In genomic region chr10:88162852-88163251, GRCh38 we compare ENCODE assay signal across 21 cellular contexts.
DNase-seq lines count a peak whose midpoint lies in the region; ATAC-seq, FAIRE-seq and TF ChIP-seq lines count a peak whose summit lies in the region.
"Had no signal": no experiment of that assay in that cellular context is flagged by ENCODE, and none has a peak within 500 bp of the region (broad histone marks: within the 10 kb centered on the region; RNA-seq: fewer than 3 reads in every experiment).

No MANE protein-coding gene starts in this region.

- H2AFZ ChIP-seq in IMR-90 (replicated peaks; ENCODE audit: low read length, poor library complexity) (peak overlapping the region; percentile 8), endothelial cell of umbilical vein (ENCODE audit: low read depth, low read length) (peak overlapping the region; percentile 66)

- 0 out of 2 replicates have a peak overlapping the region, but pooled peaks have one; percentile 14 for H4K91ac ChIP-seq in IMR-90 (ENCODE audit: insufficient read depth, low read depth, low read length)

- ATAC-seq in IMR-90 (ENCODE audit: low read depth) = no peak
- no peak for ATAC-seq in GM21825 (IDR thresholded peaks at IDR 0.05; ENCODE audit: unreplicated experiment)
- no peak for ATAC-seq in HG02798 (IDR thresholded peaks at IDR 0.05; ENCODE audit: poor library complexity, unreplicated experiment)
- ATAC-seq: CD8-positive, alpha-beta T cell; T-helper 17 cell had no signal

- no TSS peak for BruUV-seq in IMR-90 (replicated peaks; lab: Mats Ljungman, UMichigan)
- BruUV-seq in endothelial cell of umbilical vein (replicated peaks; lab: Mats Ljungman, UMichigan) = no TSS peak

- H2AK5ac ChIP-seq in IMR-90 (ENCODE audit: low read depth, low read length) = 0 out of 2 replicates have a peak overlapping the region, but pooled peaks have one; percentile 8

- no peak for TF ChIP-seq RAD21 in IMR-90 (IDR thresholded peaks at IDR 0.05; ENCODE audit: low read length)

- H3K23ac ChIP-seq in IMR-90 (ENCODE audit: low read depth, low read length) = no peak overlapping the region

- H3K36me3 ChIP-seq in IMR-90 (ENCODE audit: control insufficient read depth, insufficient read depth, low read length) (no peaks in the 10 kb centered on the region), endothelial cell of umbilical vein (ENCODE audit: control insufficient read depth in 2 of 2, extremely low read depth in 1 of 2, insufficient read depth in 2 of 2, low read length in 2 of 2) (no peaks in the 10 kb centered on the region)
- H3K36me3 ChIP-seq: BE2C had no signal

- H3K9me1 ChIP-seq in IMR-90 (ENCODE audit: insufficient read depth, low read length) = peaks cover 9% of the 10 kb centered on the region
- no peaks in the 10 kb centered on the region for H3K9me1 ChIP-seq in endothelial cell of umbilical vein (replicated peaks; ENCODE audit: control insufficient read depth, extremely low read depth, insufficient read depth, low read length)

- CTCF ChIA-PET in IMR-90 (lab: Yijun Ruan, JAX) (no interaction called here), endothelial cell of umbilical vein (lab: Charles Lee) (interaction anchor here (1.3 kb wide), 1 partner anchor 226 kb away, joined by 5 read pairs; no protein-coding TSS in a partner anchor)

- no peaks in the 10 kb centered on the region for H4K20me1 ChIP-seq in IMR-90 (ENCODE audit: insufficient read depth, low read length)
- H4K20me1 ChIP-seq in endothelial cell of umbilical vein (replicated peaks; ENCODE audit: control insufficient read depth, extremely low read depth, insufficient read depth, low read length) = no peaks in the 10 kb centered on the region

- H3K18ac ChIP-seq in IMR-90 (ENCODE audit: low read depth, low read length) = no peak overlapping the region

- FAIRE-seq in GM12892 (lab: Jason Lieb, UNC) = peak; percentile 40
- peak; percentile 63 for FAIRE-seq in endothelial cell of umbilical vein (lab: Jason Lieb, UNC)
- FAIRE-seq: D721Med, RCC 7860 had no signal

- H3K9me3 ChIP-seq in IMR-90 (ENCODE audit: control insufficient read depth, insufficient read depth, low read length) (no peaks in the 10 kb centered on the region), endothelial cell of umbilical vein (replicated peaks; ENCODE audit: control insufficient read depth, insufficient read depth, low read length) (no peaks in the 10 kb centered on the region)
- H3K9me3 ChIP-seq: BE2C had no signal

- peaks cover 8% of the 10 kb centered on the region for H3K4me1 ChIP-seq in IMR-90 (ENCODE audit: control insufficient read depth, insufficient read depth, low read length)
- peaks cover 33% of the 10 kb centered on the region for H3K4me1 ChIP-seq in endothelial cell of umbilical vein (ENCODE audit: control insufficient read depth, extremely low read depth, insufficient read depth, low read length)

- H2AK9ac ChIP-seq in IMR-90 (replicated peaks; ENCODE audit: low read depth, low read length, poor library complexity) = no peak overlapping the region

- H2BK15ac ChIP-seq in IMR-90 (ENCODE audit: low read depth, low read length) = no peak overlapping the region

- H3K79me1 ChIP-seq in IMR-90 (ENCODE audit: low read depth in 1 of 2, low read length in 2 of 2) = peaks cover 0 to 4% of the 10 kb centered on the region in 2 experiments; a peak in 1 of 4 replicates

- H3K4me2 ChIP-seq in IMR-90 (ENCODE audit: low read depth, low read length) (no peak overlapping the region), endothelial cell of umbilical vein (ENCODE audit: insufficient read depth, low read length) (peak overlapping the region; percentile 58)

- no peaks in the 10 kb centered on the region for H3K27me3 ChIP-seq in IMR-90 (ENCODE audit: control insufficient read depth, insufficient read depth, low read length)
- no peaks in the 10 kb centered on the region for H3K27me3 ChIP-seq in endothelial cell of umbilical vein (ENCODE audit: control insufficient read depth in 2 of 2, insufficient read depth in 2 of 2, low read length in 2 of 2)
- H3K27me3 ChIP-seq: BE2C had no signal

- H2BK120ac ChIP-seq in IMR-90 (ENCODE audit: low read depth, low read length) = no peak overlapping the region

- H2BK5ac ChIP-seq in IMR-90 (ENCODE audit: low read depth, low read length, poor library complexity, severe bottlenecking) = no peak overlapping the region

- no peak overlapping the region for H3K56ac ChIP-seq in IMR-90 (ENCODE audit: extremely low read depth, insufficient read depth, low read length)

- no peak for TF ChIP-seq CTCF in IMR-90 (conservative IDR thresholded peaks at IDR 0.05; ENCODE audit: low read depth, low read length)
- no peak for TF ChIP-seq CTCF in endothelial cell of umbilical vein (IDR thresholded peaks at IDR 0.05; ENCODE audit: extremely low read depth in 1 of 2, insufficient read depth in 1 of 2, low read depth in 1 of 2, low read length in 2 of 2)

- no peak overlapping the region for H3K4ac ChIP-seq in IMR-90 (ENCODE audit: low read depth, low read length)

- intact Hi-C loops in IMR-90 (cut with micrococcal nuclease) (loop anchor here (1.0 kb wide), 1 partner anchor 14 kb away; no protein-coding TSS in a partner anchor), endothelial cell of umbilical vein (cut with micrococcal nuclease) (no loop called here)

- H3K4me3 ChIP-seq in IMR-90 (ENCODE audit: insufficient read depth, low read depth, low read length) (no peak overlapping the region), endothelial cell of umbilical vein (replicated peaks in 1 of 3; ENCODE audit: insufficient read depth in 1 of 3, low read depth in 1 of 3, low read length in 3 of 3) (no peak overlapping the region)

- dilution Hi-C loops in IMR-90 (cut with HindIII; ENCODE audit: low sequenced_read_pairs, unreplicated experiment) = no loop called here
- dilution Hi-C loops in endothelial cell of umbilical vein (cut with MboI; ENCODE audit: extremely low pct_ligation_motif_present, low sequenced_read_pairs) = no loop called here

- in situ Hi-C loops in IMR-90 (cut with MboI; ENCODE audit: low sequenced_read_pairs) = no loop called here

- H3K9ac ChIP-seq in IMR-90 (ENCODE audit: low read depth, low read length) = no peak overlapping the region
- H3K9ac ChIP-seq in endothelial cell of umbilical vein (replicated peaks; ENCODE audit: extremely low read depth, insufficient read depth, low read length) = no peak overlapping the region

- peak; percentile 41 for DNase-seq in CD1c-positive myeloid dendritic cell (ENCODE audit: extremely low spot score)
- DNase-seq in GM12892 (ENCODE audit: insufficient read length) = no peak
- DNase-seq in IMR-90 = no peak
- peak; percentile 33 for DNase-seq in endothelial cell of umbilical vein (ENCODE audit: low read depth, low spot score)
- no peak for DNase-seq in hypothalamus (lab: John Stamatoyannopoulos, UW)
- DNase-seq in A172 (ENCODE audit: low spot score) = no peak
- DNase-seq: BE2C; CD8-positive, alpha-beta T cell; DND-41; GF-D8; HFFc6; Kasumi-1; NCI-H1048; NCI-H146; NCI-H2107; SIG-M5; T-helper 17 cell had no signal

- 0 out of 2 replicates have a peak overlapping the region, but pooled peaks have one; percentile 13 for H3K14ac ChIP-seq in IMR-90 (replicated peaks; ENCODE audit: low read depth, low read length)

- no peaks in the 10 kb centered on the region for H3K79me2 ChIP-seq in endothelial cell of umbilical vein (ENCODE audit: control insufficient read depth, insufficient read depth, low read length)

- no CpG with 5 or more reads among the region's 1 CpG for WGBS in IMR-90 (ENCODE audit: extremely low coverage in 2 of 2, insufficient read length in 1 of 2), 2 experiments

- POLR2A ChIA-PET in IMR-90 (lab: Charles Lee; ENCODE audit: unreplicated experiment) = no interaction called here
- POLR2A ChIA-PET in endothelial cell of umbilical vein (lab: Charles Lee) = no interaction called here

- no peak overlapping the region for H2BK20ac ChIP-seq in IMR-90 (ENCODE audit: low read depth, low read length)

- no peak for TF ChIP-seq POLR2A in GM12892 (IDR thresholded peaks at IDR 0.05; ENCODE audit: low read depth, low read length)
- no peak for TF ChIP-seq POLR2A in IMR-90 (IDR thresholded peaks at IDR 0.05; ENCODE audit: low read depth, low read length)
- TF ChIP-seq POLR2A in endothelial cell of umbilical vein (IDR thresholded peaks at IDR 0.05; ENCODE audit: low read depth, low read length) = no peak

- H3K27ac ChIP-seq in IMR-90 (ENCODE audit: insufficient read depth, low read length) (no peak overlapping the region), endothelial cell of umbilical vein (ENCODE audit: insufficient read depth, low read depth, low read length) (no peak overlapping the region)

- H4K8ac ChIP-seq in IMR-90 (ENCODE audit: low read depth in 2 of 2, low read length in 2 of 2) = no peak overlapping the region

- H4K5ac ChIP-seq in IMR-90 (ENCODE audit: low read depth, low read length) = no peak overlapping the region

TF ChIP-seq in IMR-90, 13 proteins besides CTCF, POLR2A, EP300 and RAD21 (continues in another document):
- no peak for TF ChIP-seq USF2 (IDR thresholded peaks at IDR 0.05; ENCODE audit: low read depth, low read length)
- no peak for TF ChIP-seq CHD1 (IDR thresholded peaks at IDR 0.05; ENCODE audit: low read depth, low read length)
- TF ChIP-seq BHLHE40 (IDR thresholded peaks at IDR 0.05; ENCODE audit: low read depth, low read length) = no peak
- no peak for TF ChIP-seq CEBPB (IDR thresholded peaks at IDR 0.05; ENCODE audit: low read depth, low read length)
- no peak for TF ChIP-seq MXI1 (IDR thresholded peaks at IDR 0.05; ENCODE audit: borderline replicate concordance, low read depth, low read length)

TF ChIP-seq in endothelial cell of umbilical vein, 7 proteins besides CTCF, POLR2A, EP300 and RAD21:
- TF ChIP-seq POLR2AphosphoS5 (IDR thresholded peaks at IDR 0.05; ENCODE audit: insufficient read depth, low read depth, low read length) (no peak), MYC (IDR thresholded peaks at IDR 0.05; ENCODE audit: low read depth, low read length) (no peak), MAX (IDR thresholded peaks at IDR 0.05; ENCODE audit: insufficient read depth, insufficient read length) (no peak), EZH2 (IDR thresholded peaks at IDR 0.05; ENCODE audit: borderline replicate concordance, low read depth, low read length, severe bottlenecking) (no peak), GATA2 (IDR thresholded peaks at IDR 0.05; ENCODE audit: insufficient read depth, insufficient read length, low read depth, low read length) (peak; percentile 58), JUN (IDR thresholded peaks at IDR 0.05; ENCODE audit: borderline replicate concordance, insufficient read depth, insufficient read length, low read depth) (no peak), FOS (IDR thresholded peaks at IDR 0.05; ENCODE audit: borderline replicate concordance, insufficient read depth, low read length) (peak; percentile 51)

Comparison
In these comparisons a context has a peak if more than half of its experiments do, and no peak if none do; other contexts are left out.
1. DNase-seq: peak in CD1c-positive myeloid dendritic cell (single experiment) and endothelial cell of umbilical vein (single experiment); none in GM12892 (single experiment), IMR-90 (single experiment), hypothalamus (0 of 51) and A172 (single experiment).